In genomic region chr20:53937330-53937729, GRCh38 we compare ENCODE assay signal across 1 cellular context.
TF ChIP-seq lines count a peak whose summit lies in the region.

No MANE protein-coding gene starts in this region.

TF ChIP-seq in HepG2, 621 proteins besides CTCF, POLR2A, EP300 and RAD21 (continued from another document):
- no peak for TF ChIP-seq ZBTB39 (CRISPR knock-in tag; IDR thresholded peaks at IDR 0.05)
- TF ChIP-seq ZBTB25 (CRISPR knock-in tag; IDR thresholded peaks at IDR 0.05): no peak
- TF ChIP-seq ZNF629 (CRISPR knock-in tag; conservative IDR thresholded peaks at IDR 0.05): peak; percentile 93
- no peak for TF ChIP-seq ZNF296 (CRISPR knock-in tag; conservative IDR thresholded peaks at IDR 0.05)
- peak; percentile 62; the same call in 1 of the 2 replicates for TF ChIP-seq KDM1A (CRISPR knock-in tag; IDR thresholded peaks at IDR 0.05)
- TF ChIP-seq ZNF713 (CRISPR knock-in tag; IDR thresholded peaks at IDR 0.05): no peak
- TF ChIP-seq ETS1 (CRISPR knock-in tag; IDR thresholded peaks at IDR 0.05): no peak
- TF ChIP-seq ZNF687 (CRISPR knock-in tag; IDR thresholded peaks at IDR 0.05): no peak
- TF ChIP-seq ZNF367 (CRISPR knock-in tag; IDR thresholded peaks at IDR 0.05; ENCODE audit: borderline replicate concordance): no peak
- TF ChIP-seq FOXP4 (CRISPR knock-in tag; IDR thresholded peaks at IDR 0.05): no peak
- TF ChIP-seq ADNP (CRISPR knock-in tag; IDR thresholded peaks at IDR 0.05): peak; percentile 72
- TF ChIP-seq ZSCAN21 (CRISPR knock-in tag; IDR thresholded peaks at IDR 0.05; ENCODE audit: borderline replicate concordance): no peak
- TF ChIP-seq ZNF839 (CRISPR knock-in tag; IDR thresholded peaks at IDR 0.05; ENCODE audit: borderline replicate concordance): no peak
- TF ChIP-seq KDM6A (CRISPR knock-in tag; IDR thresholded peaks at IDR 0.05; ENCODE audit: low read depth): no peak
TF ChIP-seq in HepG2: peak in this region for 5.
